Comparison of ENCODE assay signal across 8 cellular contexts in genomic region chr18:28175047-28175929, GRCh38. TPM values are rescaled to one million over a fixed set of nuclear protein-coding genes. Genes with fewer than 3 reads are reported as not detected.
DNase-seq lines count a peak whose midpoint lies in the region; ATAC-seq and TF ChIP-seq lines count a peak whose summit lies in the region.

No MANE protein-coding gene starts in this region.

- CTCF ChIA-PET in GM10248 (lab: Yijun Ruan, JAX): no interaction called here

- H3K4me3 ChIP-seq in OCI-LY3 (ENCODE audit: low read length) (no peak overlapping the region), fibroblast of the aortic adventitia (ENCODE audit: low read depth, low read length) (peak overlapping the region; percentile 81), osteoblast (ENCODE audit: insufficient read depth, low read length) (peak overlapping the region; percentile 91)

- no peak overlapping the region for H2AFZ ChIP-seq in OCI-LY3 (ENCODE audit: low read depth, low read length)
- H2AFZ ChIP-seq in osteoblast (ENCODE audit: low read length): no peak overlapping the region

- POLR2A ChIA-PET in GM10248 (lab: Yijun Ruan, JAX): no interaction called here

- peak overlapping the region; percentile 79 for H3K27ac ChIP-seq in OCI-LY3 (ENCODE audit: low read length)
- peak overlapping the region; percentile 67 for H3K27ac ChIP-seq in osteoblast (ENCODE audit: low read depth, low read length)

- peak; percentile 14 for DNase-seq in GM10248 (ENCODE audit: extremely low spot score)
- DNase-seq in fibroblast of the aortic adventitia (ENCODE audit: low read depth): peak; percentile 61
- peak; percentile 95 for DNase-seq in osteoblast (ENCODE audit: insufficient read length, low spot score, missing footprints)
- no peak for DNase-seq in left colon
- no peak for DNase-seq in SKM-1 treated with dmso at 0.1 percent for 144 hours (lab: John Stamatoyannopoulos, UW; ENCODE audit: unreplicated experiment)

- H3K4me1 ChIP-seq in OCI-LY3 (ENCODE audit: low read length): peaks cover 28% of the 10 kb centered on the region
- peaks cover 25% of the 10 kb centered on the region for H3K4me1 ChIP-seq in osteoblast (ENCODE audit: insufficient read depth, low read length)

- intact Hi-C loops in left colon (cut with DNase I, micrococcal nuclease): no loop called here

- H3K27me3 ChIP-seq in OCI-LY3 (ENCODE audit: low read depth, low read length): no peaks in the 10 kb centered on the region
- no peaks in the 10 kb centered on the region for H3K27me3 ChIP-seq in osteoblast (ENCODE audit: insufficient read depth, low read length)

- H3K9ac ChIP-seq in OCI-LY3 (ENCODE audit: low read length): peak overlapping the region; percentile 15; the same call in 1 of the 2 replicates

- H3K9me3 ChIP-seq in OCI-LY3 (ENCODE audit: insufficient read depth, low read length): no peaks in the 10 kb centered on the region; the same call in 1 of the 2 replicates
- H3K9me3 ChIP-seq in osteoblast (ENCODE audit: low read depth, low read length): no peaks in the 10 kb centered on the region

- H3K79me2 ChIP-seq in OCI-LY3 (ENCODE audit: low read length) (no peaks in the 10 kb centered on the region), osteoblast (ENCODE audit: insufficient read depth, low read length) (peaks cover 69% of the 10 kb centered on the region)

- no peaks in the 10 kb centered on the region for H4K20me1 ChIP-seq in OCI-LY3 (ENCODE audit: insufficient read depth, low read length)
- peaks cover 33% of the 10 kb centered on the region for H4K20me1 ChIP-seq in osteoblast (ENCODE audit: insufficient read depth, low read length)

- H3K4me2 ChIP-seq in OCI-LY3 (ENCODE audit: low read length) (peak overlapping the region; percentile 73; the same call in 1 of the 2 replicates), osteoblast (ENCODE audit: insufficient read depth, low read length) (peak overlapping the region; percentile 91)

- no peak for ATAC-seq in left colon
- ATAC-seq in GM18498 (IDR thresholded peaks at IDR 0.05; ENCODE audit: unreplicated experiment): no peak
- no peak for ATAC-seq in HG03571 (IDR thresholded peaks at IDR 0.05; ENCODE audit: unreplicated experiment)

- H3K36me3 ChIP-seq in OCI-LY3 (replicated peaks; ENCODE audit: low read depth, low read length) (no peaks in the 10 kb centered on the region), osteoblast (ENCODE audit: insufficient read depth, low read length) (no peaks in the 10 kb centered on the region)

- TF ChIP-seq CTCF in GM10248 (IDR thresholded peaks at IDR 0.05; ENCODE audit: control extremely low read depth, extremely low read depth, low read depth, missing control alignments): no peak
- no peak for TF ChIP-seq CTCF in OCI-LY3 (IDR thresholded peaks at IDR 0.05; ENCODE audit: low read depth, low read length)
- TF ChIP-seq CTCF in fibroblast of the aortic adventitia (IDR thresholded peaks at IDR 0.05; ENCODE audit: insufficient read depth, low read length): peak; percentile 5
- no peak for TF ChIP-seq CTCF in osteoblast (IDR thresholded peaks at IDR 0.05; ENCODE audit: extremely low read depth, low read depth, low read length)

RNA-seq across cellular contexts. Expression of gene CDH2, which starts 1.6 kb away (rescaled TPM):
- total RNA-seq in fibroblast of the aortic adventitia (ENCODE audit: low replicate concordance) (38.3 and 64.1 TPM in 2 replicates), osteoblast (75.6 and 78.7 TPM in 2 replicates), left colon (1 to 10 TPM in 1 of 2 donors, under 1 TPM in 1; 0.98 to 1.8 TPM)

Comparison
In these comparisons a context has a peak if more than half of its experiments do, and no peak if none do; other contexts are left out.
1. DNase-seq: peak in GM10248 (single experiment), fibroblast of the aortic adventitia (single experiment) and osteoblast (single experiment); none in left colon (0 of 2) and SKM-1 treated with dmso at 0.1 percent for 144 hours (single experiment).
2. RNA of gene CDH2, which starts 1.6 kb away (total RNA-seq): 75.6 to 78.7 TPM in osteoblast and 38.3 to 64.1 TPM in fibroblast of the aortic adventitia; 0.98 to 1.8 TPM in left colon; every median in the first group is over 10 times any median in the second.